ENCODE assay signal across 1 cellular context in genomic region chr9:37446401-37446800, GRCh38.
TF ChIP-seq lines count a peak whose summit lies in the region.

No MANE protein-coding gene starts in this region.

TF ChIP-seq in GM23338, 12 proteins besides CTCF, POLR2A, EP300 and RAD21 (continued from another document):
- TF ChIP-seq POLR2AphosphoS5 (IDR thresholded peaks at IDR 0.05; ENCODE audit: low read depth) (no peak), ZNF114 (CRISPR knock-in tag; IDR thresholded peaks at IDR 0.05) (no peak), JUNB (IDR thresholded peaks at IDR 0.05; ENCODE audit: unreplicated experiment) (no peak)
TF ChIP-seq in GM23338: peak in this region for 0.
